15 cellular contexts compared by ENCODE assay signal in the genomic region with DNA sequence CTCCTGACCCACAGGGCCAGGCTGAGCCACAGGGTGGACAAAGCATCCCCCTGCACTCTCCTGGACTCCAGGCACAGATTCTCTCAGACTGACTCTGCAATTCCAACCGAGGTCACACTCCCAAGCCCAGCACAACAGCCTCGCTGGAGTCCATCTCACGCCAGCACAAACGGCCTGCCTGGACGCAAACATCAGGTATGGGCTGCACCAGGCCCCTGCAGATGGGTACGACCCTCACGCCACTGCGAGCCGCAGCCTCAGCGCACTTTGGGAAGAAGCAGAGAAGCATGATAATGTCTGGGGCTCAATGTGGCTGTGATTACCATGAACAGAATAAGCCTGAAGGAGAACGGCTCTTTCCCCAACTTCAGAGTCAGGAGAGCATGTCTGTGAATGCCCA.
"Had no signal": no experiment of that assay in that cellular context is flagged by ENCODE, and none has a peak within 500 bp of the region (broad histone marks: within the 10 kb centered on the region; RNA-seq: fewer than 3 reads in every experiment).

No MANE protein-coding gene starts in this region.

- H3K27me3 ChIP-seq: ovary, testis had no signal

- DNase-seq: activated CD4-positive, alpha-beta T cell treated with anti-CD3 and anti-CD28 coated beads for 48 hours; activated CD4-positive, CD25-positive, alpha-beta regulatory T cell; activated CD8-positive, alpha-beta memory T cell treated with anti-CD3 and anti-CD28 coated beads, Interleukin-2, amount 10 ng/mL, durations not matched to agents 7 days and 5 days; activated naive CD4-positive, alpha-beta T cell; central memory CD4-positive, alpha-beta T cell; endodermal cell; foreskin melanocyte; ovary; stimulated activated CD4-positive, alpha-beta T cell treated with anti-CD3 and anti-CD28 coated beads, Interleukin-4, amount 100 ng/mL, for 24 hours; T1000 had no signal

- H3K4me2 ChIP-seq: smooth muscle cell had no signal

- H3K36me3 ChIP-seq: ovary, stomach had no signal

- H3K9me3 ChIP-seq: ovary, psoas muscle, stomach, testis had no signal

- H3K4me3 ChIP-seq: ovary, psoas muscle, smooth muscle cell, stomach, testis had no signal

- H3K27ac ChIP-seq: epithelial cell of prostate, ovary, psoas muscle had no signal

- H3K4me1 ChIP-seq: psoas muscle, testis had no signal
